ENCODE assay signal across 17 cellular contexts in the genomic region with DNA sequence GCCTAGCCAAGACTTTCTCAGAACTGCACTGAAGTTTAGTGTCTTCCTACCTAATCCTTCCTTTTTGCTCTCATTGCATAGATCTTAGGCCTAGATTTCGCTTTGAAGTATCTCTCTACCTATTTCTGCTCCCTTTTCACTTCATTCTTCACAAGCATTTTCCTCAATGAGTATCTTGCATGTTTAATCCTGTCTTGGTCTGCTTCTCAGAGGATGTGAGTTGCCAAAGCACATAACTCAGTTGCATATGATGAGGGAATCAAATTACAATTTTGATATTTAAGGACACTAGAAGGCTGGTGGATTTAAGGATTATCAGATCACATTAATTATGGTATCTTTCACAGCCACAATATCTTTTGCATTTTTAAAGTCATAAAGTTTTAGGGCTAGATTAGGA.
"Had no signal": no experiment of that assay in that cellular context is flagged by ENCODE, and none has a peak within 500 bp of the region (broad histone marks: within the 10 kb centered on the region; RNA-seq: fewer than 3 reads in every experiment).

No MANE protein-coding gene starts in this region.

- H3K4me1 ChIP-seq: heart left ventricle, spleen, testis, tibial nerve had no signal

- H3K4me3 ChIP-seq: heart left ventricle, spleen, testis, tibial nerve had no signal

- DNase-seq: effector memory CD8-positive, alpha-beta T cell; erythroblast; heart left ventricle; hippocampal formation; natural killer cell; posterior cingulate gyrus; spleen; stimulated activated CD4-positive, alpha-beta T cell treated with anti-CD3 and anti-CD28 coated beads, Interleukin-15, amount 100 ng/mL, for 24 hours; stimulated activated CD4-positive, alpha-beta T cell treated with anti-CD3 and anti-CD28 coated beads, Interleukin-1b, Interleukin-23, amount 100 ng/mL, for 48 hours; stimulated activated CD4-positive, alpha-beta T cell treated with anti-CD3 and anti-CD28 coated beads, Interleukin-4, amount 100 ng/mL, for 24 hours; testis had no signal

- FAIRE-seq: colon, islet of Langerhans had no signal

- H3K27ac ChIP-seq: heart left ventricle, spleen, testis, tibial nerve had no signal

- ATAC-seq: effector memory CD8-positive, alpha-beta T cell; heart left ventricle; left lobe of liver; natural killer cell; sciatic nerve; stimulated activated memory B cell treated with anti-CD40 and anti-IgM and Interleukin-4, amounts not matched to agents 10 μg/mL and 1 μg/mL and 100 μg/mL, for 72 hours had no signal

- H3K27me3 ChIP-seq: heart left ventricle, spleen, testis, tibial nerve had no signal

- H3K36me3 ChIP-seq: heart left ventricle, spleen, tibial nerve had no signal

- H3K9me3 ChIP-seq: heart left ventricle, testis had no signal
